In the genomic region with DNA sequence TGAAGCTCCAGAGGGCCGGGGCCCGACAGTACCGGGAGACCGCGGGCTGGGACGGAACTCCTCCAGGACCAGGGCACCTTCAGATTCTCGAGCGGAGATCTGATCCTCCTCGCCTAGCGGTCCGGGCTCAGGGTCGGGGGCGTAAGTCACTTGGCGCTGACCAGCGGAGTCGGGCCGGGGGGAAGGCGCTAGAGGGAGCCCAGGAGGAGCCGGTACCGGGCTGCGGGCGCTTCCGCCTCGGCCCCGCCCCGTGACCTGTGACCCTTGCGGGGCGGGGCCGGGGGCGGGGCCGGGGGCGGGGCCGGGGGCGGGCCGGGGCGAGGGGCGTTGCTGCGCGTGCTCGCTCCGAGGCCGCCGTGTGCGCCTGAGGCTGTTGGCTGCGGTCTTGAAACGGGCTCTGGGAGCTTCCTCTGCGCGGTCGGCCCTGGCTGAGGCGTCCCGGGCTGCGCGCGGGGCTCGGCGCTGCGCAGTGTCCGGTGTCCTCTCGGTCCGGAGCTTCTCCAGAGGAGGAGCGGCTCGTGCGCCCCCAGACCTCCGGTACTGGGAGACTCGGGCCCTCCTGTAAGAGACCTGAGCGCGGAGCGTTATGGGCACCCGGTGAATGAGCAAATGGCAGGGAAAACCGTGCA, we compare ENCODE assay signal across 1 cellular context.
TF ChIP-seq lines count a peak whose summit lies in the region.

TSS of gene ARSA (minus strand) at position 239 of the 629 bp plus-strand sequence. CDS start 373 bp downstream, outside the sequence.

TF ChIP-seq in HepG2, 621 proteins besides CTCF, POLR2A, EP300 and RAD21 (continues in another document):
- no peak; the same call in 1 of the 2 replicates for TF ChIP-seq GMEB1 (CRISPR knock-in tag; IDR thresholded peaks at IDR 0.05; ENCODE audit: borderline replicate concordance)
- no peak for TF ChIP-seq TSC22D2 (CRISPR knock-in tag; IDR thresholded peaks at IDR 0.05; ENCODE audit: borderline replicate concordance)
- TF ChIP-seq SNAPC4 (CRISPR knock-in tag; IDR thresholded peaks at IDR 0.05), result no peak
- peak; percentile 82 for TF ChIP-seq ZFX (CRISPR knock-in tag; IDR thresholded peaks at IDR 0.05; ENCODE audit: low read depth)
- no peak for TF ChIP-seq ZFAT (CRISPR knock-in tag; conservative IDR thresholded peaks at IDR 0.05)
- no peak for TF ChIP-seq TP53 (CRISPR knock-in tag; conservative IDR thresholded peaks at IDR 0.05)
- no peak; the same call in 1 of the 2 replicates for TF ChIP-seq DMTF1 (CRISPR knock-in tag; IDR thresholded peaks at IDR 0.05)
- TF ChIP-seq, protein P1, sequence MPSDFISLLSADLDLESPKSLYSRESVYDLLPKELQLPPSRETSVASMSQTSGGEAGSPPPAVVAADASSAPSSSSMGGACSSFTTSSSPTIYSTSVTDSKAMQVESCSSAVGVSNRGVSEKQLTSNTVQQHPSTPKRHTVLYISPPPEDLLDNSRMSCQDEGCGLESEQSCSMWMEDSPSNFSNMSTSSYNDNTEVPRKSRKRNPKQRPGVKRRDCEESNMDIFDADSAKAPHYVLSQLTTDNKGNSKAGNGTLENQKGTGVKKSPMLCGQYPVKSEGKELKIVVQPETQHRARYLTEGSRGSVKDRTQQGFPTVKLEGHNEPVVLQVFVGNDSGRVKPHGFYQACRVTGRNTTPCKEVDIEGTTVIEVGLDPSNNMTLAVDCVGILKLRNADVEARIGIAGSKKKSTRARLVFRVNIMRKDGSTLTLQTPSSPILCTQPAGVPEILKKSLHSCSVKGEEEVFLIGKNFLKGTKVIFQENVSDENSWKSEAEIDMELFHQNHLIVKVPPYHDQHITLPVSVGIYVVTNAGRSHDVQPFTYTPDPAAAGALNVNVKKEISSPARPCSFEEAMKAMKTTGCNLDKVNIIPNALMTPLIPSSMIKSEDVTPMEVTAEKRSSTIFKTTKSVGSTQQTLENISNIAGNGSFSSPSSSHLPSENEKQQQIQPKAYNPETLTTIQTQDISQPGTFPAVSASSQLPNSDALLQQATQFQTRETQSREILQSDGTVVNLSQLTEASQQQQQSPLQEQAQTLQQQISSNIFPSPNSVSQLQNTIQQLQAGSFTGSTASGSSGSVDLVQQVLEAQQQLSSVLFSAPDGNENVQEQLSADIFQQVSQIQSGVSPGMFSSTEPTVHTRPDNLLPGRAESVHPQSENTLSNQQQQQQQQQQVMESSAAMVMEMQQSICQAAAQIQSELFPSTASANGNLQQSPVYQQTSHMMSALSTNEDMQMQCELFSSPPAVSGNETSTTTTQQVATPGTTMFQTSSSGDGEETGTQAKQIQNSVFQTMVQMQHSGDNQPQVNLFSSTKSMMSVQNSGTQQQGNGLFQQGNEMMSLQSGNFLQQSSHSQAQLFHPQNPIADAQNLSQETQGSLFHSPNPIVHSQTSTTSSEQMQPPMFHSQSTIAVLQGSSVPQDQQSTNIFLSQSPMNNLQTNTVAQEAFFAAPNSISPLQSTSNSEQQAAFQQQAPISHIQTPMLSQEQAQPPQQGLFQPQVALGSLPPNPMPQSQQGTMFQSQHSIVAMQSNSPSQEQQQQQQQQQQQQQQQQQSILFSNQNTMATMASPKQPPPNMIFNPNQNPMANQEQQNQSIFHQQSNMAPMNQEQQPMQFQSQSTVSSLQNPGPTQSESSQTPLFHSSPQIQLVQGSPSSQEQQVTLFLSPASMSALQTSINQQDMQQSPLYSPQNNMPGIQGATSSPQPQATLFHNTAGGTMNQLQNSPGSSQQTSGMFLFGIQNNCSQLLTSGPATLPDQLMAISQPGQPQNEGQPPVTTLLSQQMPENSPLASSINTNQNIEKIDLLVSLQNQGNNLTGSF (CRISPR knock-in tag; IDR thresholded peaks at IDR 0.05), result no peak
- TF ChIP-seq HNF4A (CRISPR knock-in tag; IDR thresholded peaks at IDR 0.05), result 0 out of 2 replicates have a peak, but pooled peaks have one; percentile 1
- peak; percentile 87 for TF ChIP-seq MYPOP (CRISPR knock-in tag; IDR thresholded peaks at IDR 0.05)
- TF ChIP-seq ZNF792 (CRISPR knock-in tag; IDR thresholded peaks at IDR 0.05), result no peak
- TF ChIP-seq, protein P2, sequence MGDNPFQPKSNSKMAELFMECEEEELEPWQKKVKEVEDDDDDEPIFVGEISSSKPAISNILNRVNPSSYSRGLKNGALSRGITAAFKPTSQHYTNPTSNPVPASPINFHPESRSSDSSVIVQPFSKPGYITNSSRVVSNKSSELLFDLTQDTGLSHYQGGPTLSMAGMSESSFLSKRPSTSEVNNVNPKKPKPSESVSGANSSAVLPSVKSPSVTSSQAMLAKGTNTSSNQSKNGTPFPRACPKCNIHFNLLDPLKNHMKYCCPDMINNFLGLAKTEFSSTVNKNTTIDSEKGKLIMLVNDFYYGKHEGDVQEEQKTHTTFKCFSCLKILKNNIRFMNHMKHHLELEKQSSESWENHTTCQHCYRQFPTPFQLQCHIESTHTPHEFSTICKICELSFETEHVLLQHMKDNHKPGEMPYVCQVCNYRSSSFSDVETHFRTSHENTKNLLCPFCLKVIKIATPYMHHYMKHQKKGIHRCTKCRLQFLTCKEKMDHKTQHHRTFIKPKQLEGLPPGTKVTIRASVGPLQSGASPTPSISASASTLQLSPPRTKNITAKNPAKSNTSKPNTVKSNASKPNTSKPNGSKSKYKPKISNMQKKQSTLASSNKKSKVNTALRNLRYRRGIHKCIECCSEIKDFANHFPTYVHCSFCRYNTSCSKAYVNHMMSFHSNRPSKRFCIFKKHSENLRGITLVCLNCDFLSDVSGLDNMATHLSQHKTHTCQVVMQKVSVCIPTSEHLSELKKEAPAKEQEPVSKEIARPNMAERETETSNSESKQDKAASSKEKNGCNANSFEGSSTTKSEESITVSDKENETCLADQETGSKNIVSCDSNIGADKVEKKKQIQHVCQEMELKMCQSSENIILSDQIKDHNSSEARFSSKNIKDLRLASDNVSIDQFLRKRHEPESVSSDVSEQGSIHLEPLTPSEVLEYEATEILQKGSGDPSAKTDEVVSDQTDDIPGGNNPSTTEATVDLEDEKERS (CRISPR knock-in tag; IDR thresholded peaks at IDR 0.05), result no peak; the same call in 1 of the 2 replicates
- no peak for TF ChIP-seq PCBP2 (optimal IDR thresholded peaks at IDR 0.05; ENCODE audit: low read depth, low read length, poor library complexity, severe bottlenecking)
- no peak for TF ChIP-seq PHF5A (CRISPR knock-in tag; IDR thresholded peaks at IDR 0.05; ENCODE audit: low read depth, unreplicated experiment)
- no peak for TF ChIP-seq IRX3 (CRISPR knock-in tag; IDR thresholded peaks at IDR 0.05; ENCODE audit: borderline replicate concordance, low read depth)
- no peak for TF ChIP-seq ZNF720 (CRISPR knock-in tag; IDR thresholded peaks at IDR 0.05)
- TF ChIP-seq, protein P3, sequence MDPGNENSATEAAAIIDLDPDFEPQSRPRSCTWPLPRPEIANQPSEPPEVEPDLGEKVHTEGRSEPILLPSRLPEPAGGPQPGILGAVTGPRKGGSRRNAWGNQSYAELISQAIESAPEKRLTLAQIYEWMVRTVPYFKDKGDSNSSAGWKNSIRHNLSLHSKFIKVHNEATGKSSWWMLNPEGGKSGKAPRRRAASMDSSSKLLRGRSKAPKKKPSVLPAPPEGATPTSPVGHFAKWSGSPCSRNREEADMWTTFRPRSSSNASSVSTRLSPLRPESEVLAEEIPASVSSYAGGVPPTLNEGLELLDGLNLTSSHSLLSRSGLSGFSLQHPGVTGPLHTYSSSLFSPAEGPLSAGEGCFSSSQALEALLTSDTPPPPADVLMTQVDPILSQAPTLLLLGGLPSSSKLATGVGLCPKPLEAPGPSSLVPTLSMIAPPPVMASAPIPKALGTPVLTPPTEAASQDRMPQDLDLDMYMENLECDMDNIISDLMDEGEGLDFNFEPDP (CRISPR knock-in tag; conservative IDR thresholded peaks at IDR 0.05), result no peak
- no peak for TF ChIP-seq SRSF9 (IDR thresholded peaks at IDR 0.05; ENCODE audit: borderline replicate concordance, insufficient read depth, low read depth, low read length, poor library complexity, severe bottlenecking)
- TF ChIP-seq THAP7 (CRISPR knock-in tag; IDR thresholded peaks at IDR 0.05), result no peak; the same call in 1 of the 2 replicates
- no peak for TF ChIP-seq PRDM4 (CRISPR knock-in tag; IDR thresholded peaks at IDR 0.05; ENCODE audit: borderline replicate concordance)
- TF ChIP-seq ZNF749 (CRISPR knock-in tag; IDR thresholded peaks at IDR 0.05; ENCODE audit: borderline replicate concordance), result no peak; the same call in 1 of the 2 replicates
- TF ChIP-seq TCF12 (IDR thresholded peaks at IDR 0.05), result no peak
- no peak for TF ChIP-seq TCF12 (CRISPR knock-in tag; IDR thresholded peaks at IDR 0.05)
